Comparison of ENCODE assay signal across 8 cellular contexts in the genomic region with DNA sequence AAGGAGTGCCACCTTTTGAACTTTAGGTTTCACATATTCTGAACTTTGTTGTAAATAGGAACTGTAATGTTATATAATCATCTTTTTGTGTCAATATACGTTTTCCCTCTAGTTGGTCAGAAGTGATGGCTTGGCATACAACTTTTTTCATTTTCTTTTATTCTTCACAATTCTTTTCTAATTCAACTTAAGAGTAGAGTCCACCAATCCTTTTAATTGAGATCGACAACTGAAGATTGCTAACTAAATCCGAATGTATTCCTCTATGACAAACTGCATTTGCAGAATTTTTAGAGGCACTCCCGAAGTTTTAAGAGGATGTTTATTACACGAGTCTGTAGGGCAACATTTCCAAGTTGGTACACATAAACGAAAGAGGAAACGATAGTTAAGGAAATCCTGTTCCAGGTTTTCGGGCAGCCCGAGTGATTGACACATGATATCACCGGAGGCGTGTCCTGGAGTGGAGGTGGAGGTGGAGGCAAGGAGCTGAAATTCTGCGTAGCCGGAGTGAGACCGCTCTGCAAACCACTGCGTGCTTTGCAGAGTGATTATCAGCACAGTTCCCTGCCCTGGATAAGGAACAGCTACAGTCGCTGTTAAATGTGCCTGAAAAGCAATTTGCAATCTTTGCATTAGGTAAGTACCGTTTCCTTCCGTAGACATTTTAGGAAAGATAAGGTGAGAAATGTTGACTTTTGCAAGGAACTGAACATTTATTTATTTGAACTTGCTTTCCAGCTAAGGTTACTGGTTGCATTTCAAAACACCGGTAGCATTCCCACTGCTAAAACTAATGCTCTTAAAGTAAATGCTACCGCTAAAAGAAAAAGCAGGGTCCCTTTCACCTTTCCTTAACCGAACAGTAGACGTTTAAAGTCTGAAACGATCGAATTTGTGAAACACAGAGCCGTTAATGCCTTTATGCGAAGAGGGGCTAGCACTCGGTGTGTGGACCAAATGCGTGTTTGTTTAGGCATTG. TPM values are rescaled to one million over a fixed set of nuclear protein-coding genes. Genes with fewer than 3 reads are reported as not detected.
DNase-seq lines count a peak whose midpoint lies in the region; ATAC-seq, FAIRE-seq and TF ChIP-seq lines count a peak whose summit lies in the region.

Gene SPRY1, plus strand, starts transcription at position 502 of the 982 bp plus-strand sequence. CDS start 4,797 bp downstream, outside the sequence.

- peak within 1 kb of the TSS; percentile 94 for H3K27ac ChIP-seq in upper lobe of right lung

- TF ChIP-seq POLR2A in GM12891 (IDR thresholded peaks at IDR 0.05; ENCODE audit: low read depth, low read length) = no peak

- H3K36me3 ChIP-seq in upper lobe of right lung = peaks cover under 1% of the 10 kb centered on the region

- ATAC-seq in HG02852 (IDR thresholded peaks at IDR 0.05; ENCODE audit: unreplicated experiment) (peak; percentile 43), left cardiac atrium (peak; percentile 83 to 90), upper lobe of right lung (peak; percentile 83)

- H3K4me3 ChIP-seq in upper lobe of right lung = peak within 1 kb of the TSS; percentile 73

- peak; percentile 90 for FAIRE-seq in GM12891 (lab: Jason Lieb, UNC)

- DNase-seq in GM12891 (ENCODE audit: insufficient read length, low spot score) (no peak), NCI-H146 treated with DMSO at 0.1 percent for 48 hours (lab: John Stamatoyannopoulos, UW; ENCODE audit: unreplicated experiment) (peak; percentile 82), amniotic stem cell (lab: John Stamatoyannopoulos, UW) (peak; percentile 57), left cardiac atrium (peak; percentile 85), pons (ENCODE audit: low spot score) (peak; percentile 88), upper lobe of right lung (peak; percentile 90)

- intact Hi-C loops in T-helper 1 cell treated with Interleukin-12 subunit alpha and Interleukin-12 subunit beta and Interleukin-4 antibody, amounts not matched to agents 30 ng/mL and 1 ng/mL, for 36 hours (cut with micrococcal nuclease) = loop anchor here (1.0 to 10.0 kb wide), 14 partner anchors 22 to 1594 kb away; partner anchors contain the start of genes ANKRD50, BBS12, BLTP1 and CCNA2
- intact Hi-C loops in left cardiac atrium (cut with DNase I) = loop anchor here in 1 of 2 donors (5.0 to 10.0 kb wide), 5 partner anchors 49 to 868 kb away; no protein-coding TSS in a partner anchor
- intact Hi-C loops in upper lobe of right lung (cut with DNase I) = loop anchor here (10.0 kb wide), 1 partner anchor 718 kb away; no protein-coding TSS in a partner anchor

- TF ChIP-seq CTCF in upper lobe of right lung (IDR thresholded peaks at IDR 0.05) = no peak

- no peaks in the 10 kb centered on the region for H3K4me1 ChIP-seq in upper lobe of right lung

- no peaks in the 10 kb centered on the region for H3K9me3 ChIP-seq in upper lobe of right lung

- no peaks in the 10 kb centered on the region for H3K27me3 ChIP-seq in upper lobe of right lung

TF ChIP-seq in GM12891, 5 proteins besides CTCF, POLR2A, EP300 and RAD21:
- TF ChIP-seq POU2F2 (IDR thresholded peaks at IDR 0.05; ENCODE audit: low read depth, low read length) (no peak), SPI1 (IDR thresholded peaks at IDR 0.05; ENCODE audit: low read depth, low read length) (peak; percentile 48; the same call in 1 of the 2 replicates)

RNA-seq across cellular contexts. Expression of gene SPRY1, which starts in this region (rescaled TPM):
- polyA plus RNA-seq in GM12891 (2012; ENCODE audit: low read depth, missing spikeins) = 0.28 TPM
- total RNA-seq in T-helper 1 cell treated with Interleukin-12 subunit alpha and Interleukin-12 subunit beta and Interleukin-4 antibody, amounts not matched to agents 30 ng/mL and 1 ng/mL, for 36 hours = 17.5 and 18.1 TPM in 2 replicates
- total RNA-seq in left cardiac atrium (10 to 100 TPM; 59.6 to 89.9 TPM), upper lobe of right lung (134 TPM)
